12 cellular contexts compared by ENCODE assay signal in genomic region chr1:157403608-157404007, GRCh38.
DNase-seq lines count a peak whose midpoint lies in the region; ATAC-seq, FAIRE-seq and TF ChIP-seq lines count a peak whose summit lies in the region.
"Had no signal": no experiment of that assay in that cellular context is flagged by ENCODE, and none has a peak within 500 bp of the region (broad histone marks: within the 10 kb centered on the region; RNA-seq: fewer than 3 reads in every experiment).

No MANE protein-coding gene starts in this region.

- POLR2A ChIA-PET in GM12878 (lab: Charles Lee) (interaction anchor here (1.1 kb wide), 1 partner anchor 109 kb away, joined by 3 read pairs; no protein-coding TSS in a partner anchor), WTC11 (lab: Charles Lee) (no interaction called here)

- H3K4me2 ChIP-seq in GM12878 (ENCODE audit: control insufficient read depth, insufficient read depth) = peak overlapping the region; percentile 62

- no peaks in the 10 kb centered on the region for H4K20me1 ChIP-seq in GM12878 (ENCODE audit: control insufficient read depth, insufficient read depth)

- no peak for FAIRE-seq in GM12878 (lab: Jason Lieb, UNC)

- DNase-seq in GF-D8 (lab: John Stamatoyannopoulos, UW) = peak; percentile 73
- no peak for DNase-seq in GM12878 (ENCODE audit: low read depth, low spot score)
- no peak for DNase-seq in stimulated activated naive CD8-positive, alpha-beta T cell treated with anti-CD3 and anti-CD28 coated beads, Interleukin-15, amount 100 ng/mL, for 72 hours
- no peak for DNase-seq in WTC11 (ENCODE audit: low spot score)
- no peak for DNase-seq in C1 segment of cervical spinal cord (lab: John Stamatoyannopoulos, UW)
- DNase-seq in testis = no peak
- DNase-seq: activated naive CD8-positive, alpha-beta T cell treated with anti-CD3 and anti-CD28 coated beads for 36 hours; NCI-H1436 had no signal

- no peak for TF ChIP-seq CTCF in GM12878 (IDR thresholded peaks at IDR 0.05 in 2 of 3, conservative IDR thresholded peaks at IDR 0.05 in 1 of 3; ENCODE audit: control insufficient read depth in 2 of 3, extremely low read depth in 1 of 3, insufficient read depth in 1 of 3, low read depth in 3 of 3, low read length in 3 of 3)
- no peak for TF ChIP-seq CTCF in WTC11 (IDR thresholded peaks at IDR 0.05)
- no peak for TF ChIP-seq CTCF in testis (IDR thresholded peaks at IDR 0.05)

- H3K36me3 ChIP-seq in GM12878 (ENCODE audit: control insufficient read depth in 2 of 2, insufficient read depth in 2 of 2, low read length in 1 of 2) (no peaks in the 10 kb centered on the region), testis (ENCODE audit: low read depth, missing control alignments) (no peaks in the 10 kb centered on the region)

- TF ChIP-seq POLR2A in GM12878 (IDR thresholded peaks at IDR 0.05; ENCODE audit: low read depth, low read length) = no peak
- TF ChIP-seq POLR2A in testis (IDR thresholded peaks at IDR 0.05) = no peak

- peaks cover 9% of the 10 kb centered on the region for H3K4me1 Mint-ChIP-seq in stimulated activated naive CD8-positive, alpha-beta T cell treated with anti-CD3 and anti-CD28 coated beads, Interleukin-15, amount 100 ng/mL, for 72 hours
- peaks cover 42% of the 10 kb centered on the region for H3K4me1 Mint-ChIP-seq in WTC11

- peak; percentile 20 for ATAC-seq in GM19463 (IDR thresholded peaks at IDR 0.05; ENCODE audit: unreplicated experiment)
- peak; percentile 13 for ATAC-seq in HG03103 (IDR thresholded peaks at IDR 0.05; ENCODE audit: low read depth, unreplicated experiment)
- ATAC-seq in GM12878 = peak; percentile 30
- ATAC-seq in stimulated activated naive CD8-positive, alpha-beta T cell treated with anti-CD3 and anti-CD28 coated beads, Interleukin-15, amount 100 ng/mL, for 72 hours = no peak
- no peak for ATAC-seq in WTC11
- ATAC-seq: activated CD4-positive, CD25-positive, alpha-beta regulatory T cell treated with anti-CD3 and anti-CD28 coated beads, Interleukin-2, amount 50 U/mL, for 24 hours; Panc1 had no signal

- TF ChIP-seq EP300 in GM12878 (IDR thresholded peaks at IDR 0.05; ENCODE audit: borderline replicate concordance in 1 of 2, control insufficient read depth in 1 of 2, low read depth in 2 of 2, low read length in 2 of 2) = no peak

- H3K27ac ChIP-seq in GM12878 (ENCODE audit: control insufficient read depth, insufficient read depth) = no peak overlapping the region; the same call in 1 of the 2 replicates
- H3K27ac ChIP-seq in testis = no peak overlapping the region

- peaks cover 27% of the 10 kb centered on the region for H3K4me1 ChIP-seq in GM12878 (ENCODE audit: control insufficient read depth, insufficient read depth, low read length)
- no peaks in the 10 kb centered on the region for H3K4me1 ChIP-seq in testis

- no peaks in the 10 kb centered on the region for H3K36me3 Mint-ChIP-seq in WTC11
- H3K36me3 Mint-ChIP-seq: activated naive CD8-positive, alpha-beta T cell treated with anti-CD3 and anti-CD28 coated beads for 36 hours had no signal

- H3K4me3 ChIP-seq in GM12878 (no peak overlapping the region), testis (no peak overlapping the region)

- H2AFZ ChIP-seq in GM12878 (ENCODE audit: control insufficient read depth, low read depth, low read length) = no peak overlapping the region

- in situ Hi-C loops in GM12878 (cut with MboI) = no loop called here

- RAD21 ChIA-PET in GM12878 (lab: Charles Lee; ENCODE audit: unreplicated experiment) = interaction anchor here (0.6 to 4.9 kb wide), 5 partner anchors 22 to 207 kb away, joined by 3 to 50 read pairs (median 6); no protein-coding TSS in a partner anchor

- no peak for TF ChIP-seq RAD21 in GM12878 (IDR thresholded peaks at IDR 0.05; ENCODE audit: insufficient read depth, low read depth, low read length)

- H3K9ac ChIP-seq in GM12878 (ENCODE audit: control insufficient read depth, insufficient read depth, low read length) = no peak overlapping the region

- H3K9me3 ChIP-seq in GM12878 (replicated peaks; ENCODE audit: control insufficient read depth, insufficient read depth, low read length) (no peaks in the 10 kb centered on the region), testis (no peaks in the 10 kb centered on the region)

- H3K27me3 Mint-ChIP-seq in stimulated activated naive CD8-positive, alpha-beta T cell treated with anti-CD3 and anti-CD28 coated beads, Interleukin-15, amount 100 ng/mL, for 72 hours = peaks cover 50% of the 10 kb centered on the region
- peaks cover 11% of the 10 kb centered on the region for H3K27me3 Mint-ChIP-seq in WTC11 (ENCODE audit: low read depth)

- CTCF ChIA-PET in GM12878 (lab: Yijun Ruan, JAX) (interaction anchor here (0.7 to 4.9 kb wide), 14 partner anchors 19 to 701 kb away, joined by 3 to 31 read pairs (median 4); no protein-coding TSS in a partner anchor), WTC11 (lab: Charles Lee) (interaction anchor here (0.8 to 1.1 kb wide), 3 partner anchors 33 to 177 kb away, joined by 3 to 4 read pairs (median 3); no protein-coding TSS in a partner anchor)

- H3K27me3 ChIP-seq in GM12878 (replicated peaks in 1 of 2; ENCODE audit: control insufficient read depth in 2 of 2, insufficient read depth in 2 of 2, low read length in 1 of 2) (no peaks in the 10 kb centered on the region; a peak in 1 of 4 replicates), testis (no peaks in the 10 kb centered on the region)

- SMC1A ChIA-PET in GM12878 (lab: Charles Lee; ENCODE audit: uncharacterized antibody, unreplicated experiment) = interaction anchor here (0.9 to 11.0 kb wide), 9 partner anchors 22 to 1004 kb away, joined by 3 to 134 read pairs (median 3); no protein-coding TSS in a partner anchor

- 0% methylated on average over 1 of the region's 1 CpG for WGBS in GM12878 (ENCODE audit: insufficient coverage, insufficient replicate concordance, low lambda C conversion rate, missing lambda C conversion rate)
- WGBS in testis, 2 donors = 67% methylated on average over 1 of the region's 1 CpG; no CpG with 5 or more reads in 1 of the 2 donors

- intact Hi-C loops in GM12878 (cut with micrococcal nuclease; ENCODE audit: unreplicated experiment) (no loop called here), testis (cut with DNase I; ENCODE audit: low total_unique reads) (no loop called here)

- H3K4me3 Mint-ChIP-seq in stimulated activated naive CD8-positive, alpha-beta T cell treated with anti-CD3 and anti-CD28 coated beads, Interleukin-15, amount 100 ng/mL, for 72 hours = no peak overlapping the region
- H3K4me3 Mint-ChIP-seq in WTC11 = no peak overlapping the region
- H3K4me3 Mint-ChIP-seq: activated naive CD8-positive, alpha-beta T cell treated with anti-CD3 and anti-CD28 coated beads for 36 hours had no signal

- no peaks in the 10 kb centered on the region for H3K9me3 Mint-ChIP-seq in stimulated activated naive CD8-positive, alpha-beta T cell treated with anti-CD3 and anti-CD28 coated beads, Interleukin-15, amount 100 ng/mL, for 72 hours
- no peaks in the 10 kb centered on the region for H3K9me3 Mint-ChIP-seq in WTC11
- H3K9me3 Mint-ChIP-seq: activated naive CD8-positive, alpha-beta T cell treated with anti-CD3 and anti-CD28 coated beads for 36 hours had no signal

- BruUV-seq in GM12878 (replicated peaks; lab: Mats Ljungman, UMichigan) = no TSS peak

- no peak overlapping the region for H3K27ac Mint-ChIP-seq in stimulated activated naive CD8-positive, alpha-beta T cell treated with anti-CD3 and anti-CD28 coated beads, Interleukin-15, amount 100 ng/mL, for 72 hours
- H3K27ac Mint-ChIP-seq in WTC11 = no peak overlapping the region
- H3K27ac Mint-ChIP-seq: activated naive CD8-positive, alpha-beta T cell treated with anti-CD3 and anti-CD28 coated beads for 36 hours had no signal

- no peaks in the 10 kb centered on the region for H3K79me2 ChIP-seq in GM12878 (ENCODE audit: control insufficient read depth, insufficient read depth, low read length)

TF ChIP-seq in GM12878, 131 proteins besides CTCF, POLR2A, EP300 and RAD21 (continues in another document):
- no peak for TF ChIP-seq RFX5 (IDR thresholded peaks at IDR 0.05; ENCODE audit: low read depth, low read length)
- no peak for TF ChIP-seq CBX5 (IDR thresholded peaks at IDR 0.05; ENCODE audit: low read depth)
- peak; percentile 43 for TF ChIP-seq DPF2 (IDR thresholded peaks at IDR 0.05)
- TF ChIP-seq USF1 (IDR thresholded peaks at IDR 0.05; ENCODE audit: borderline replicate concordance, extremely low read length, insufficient read depth, low read depth, low read length) = no peak
- TF ChIP-seq SUZ12 (IDR thresholded peaks at IDR 0.05; ENCODE audit: unreplicated experiment) = no peak

TF ChIP-seq in WTC11, 78 proteins besides CTCF, POLR2A, EP300 and RAD21:
- TF ChIP-seq ATF2 (CRISPR knock-in tag; IDR thresholded peaks at IDR 0.05; ENCODE audit: borderline replicate concordance, low read depth) = no peak

Comparison
In these comparisons a context has a peak if more than half of its experiments do, and no peak if none do; other contexts are left out.
1. ATAC-seq: peak in GM19463 (single experiment), HG03103 (single experiment) and GM12878 (single experiment); none in stimulated activated naive CD8-positive, alpha-beta T cell treated with anti-CD3 and anti-CD28 coated beads, Interleukin-15, amount 100 ng/mL, for 72 hours (single experiment) and WTC11 (single experiment).